Comparison of ENCODE assay signal across 8 cellular contexts in genomic region chr2:202609381-202610145, GRCh38. TPM values are rescaled to one million over a fixed set of nuclear protein-coding genes. Genes with fewer than 3 reads are reported as not detected.
DNase-seq lines count a peak whose midpoint lies in the region; ATAC-seq lines count a peak whose summit lies in the region.

No MANE protein-coding gene starts in this region.

- peaks cover 11% of the 10 kb centered on the region for H3K4me1 Mint-ChIP-seq in activated T-helper 1 cell treated with anti-CD3 and anti-CD28 coated beads, Interleukin-12 subunit alpha, Interleukin-12 subunit beta, Interleukin-2, Interleukin-4 antibody, amounts not matched to agents 30 ng/mL and 10 ng/mL and 1 ng/mL, durations not matched to agents 14 hours and 24 hours and 36 hours (ENCODE audit: low read depth)

- H3K4me3 Mint-ChIP-seq in activated T-helper 1 cell treated with anti-CD3 and anti-CD28 coated beads, Interleukin-12 subunit alpha, Interleukin-12 subunit beta, Interleukin-2, Interleukin-4 antibody, amounts not matched to agents 30 ng/mL and 10 ng/mL and 1 ng/mL, durations not matched to agents 14 hours and 24 hours and 36 hours, result no peak overlapping the region

- H3K27ac Mint-ChIP-seq in activated T-helper 1 cell treated with anti-CD3 and anti-CD28 coated beads, Interleukin-12 subunit alpha, Interleukin-12 subunit beta, Interleukin-2, Interleukin-4 antibody, amounts not matched to agents 30 ng/mL and 10 ng/mL and 1 ng/mL, durations not matched to agents 14 hours and 24 hours and 36 hours, result no peak overlapping the region

- peak overlapping the region; percentile 65 for H3K27ac ChIP-seq in caudate nucleus (ENCODE audit: low read depth, low read length)

- ATAC-seq in GM19328 (IDR thresholded peaks at IDR 0.05; ENCODE audit: unreplicated experiment), result peak; percentile 84
- peak; percentile 89 for ATAC-seq in HG03159 (IDR thresholded peaks at IDR 0.05; ENCODE audit: unreplicated experiment)

- intact Hi-C loops in activated T-helper 1 cell treated with anti-CD3 and anti-CD28 coated beads, Interleukin-12 subunit alpha, Interleukin-12 subunit beta, Interleukin-2, Interleukin-4 antibody, amounts not matched to agents 30 ng/mL and 10 ng/mL and 1 ng/mL, durations not matched to agents 14 hours and 24 hours and 36 hours (cut with micrococcal nuclease), result no loop called here

- H3K27me3 Mint-ChIP-seq in activated T-helper 1 cell treated with anti-CD3 and anti-CD28 coated beads, Interleukin-12 subunit alpha, Interleukin-12 subunit beta, Interleukin-2, Interleukin-4 antibody, amounts not matched to agents 30 ng/mL and 10 ng/mL and 1 ng/mL, durations not matched to agents 14 hours and 24 hours and 36 hours (ENCODE audit: insufficient read depth), result no peaks in the 10 kb centered on the region

- H3K9me3 Mint-ChIP-seq in activated T-helper 1 cell treated with anti-CD3 and anti-CD28 coated beads, Interleukin-12 subunit alpha, Interleukin-12 subunit beta, Interleukin-2, Interleukin-4 antibody, amounts not matched to agents 30 ng/mL and 10 ng/mL and 1 ng/mL, durations not matched to agents 14 hours and 24 hours and 36 hours, result no peaks in the 10 kb centered on the region

- peak; percentile 54 for DNase-seq in AG20443 (ENCODE audit: low spot score)
- DNase-seq in caudate nucleus (lab: John Stamatoyannopoulos, UW), result no peak
- DNase-seq in activated T-helper 1 cell treated with anti-CD3 and anti-CD28 coated beads, Interleukin-12 subunit alpha, Interleukin-12 subunit beta, Interleukin-2, Interleukin-4 antibody, amounts not matched to agents 30 ng/mL and 10 ng/mL and 1 ng/mL, durations not matched to agents 14 hours and 24 hours and 36 hours (ENCODE audit: low spot score), result no peak
- no peak for DNase-seq in NCI-H1092 treated with DMSO at 0.1 percent for 48 hours (lab: John Stamatoyannopoulos, UW)
- no peak for DNase-seq in NCI-H226
- no peak for DNase-seq in activated effector memory CD4-positive, alpha-beta T cell treated with Interleukin-2 at 50 U/mL for 16 hours

- peaks cover 1% of the 10 kb centered on the region for H3K36me3 Mint-ChIP-seq in activated T-helper 1 cell treated with anti-CD3 and anti-CD28 coated beads, Interleukin-12 subunit alpha, Interleukin-12 subunit beta, Interleukin-2, Interleukin-4 antibody, amounts not matched to agents 30 ng/mL and 10 ng/mL and 1 ng/mL, durations not matched to agents 14 hours and 24 hours and 36 hours (ENCODE audit: low read depth)

RNA-seq across cellular contexts. Expression of gene FAM117B, which starts 25.2 kb away (rescaled TPM):
- 9.3 and 9.5 TPM in 2 replicates for total RNA-seq in activated T-helper 1 cell treated with anti-CD3 and anti-CD28 coated beads, Interleukin-12 subunit alpha, Interleukin-12 subunit beta, Interleukin-2, Interleukin-4 antibody, amounts not matched to agents 30 ng/mL and 10 ng/mL and 1 ng/mL, durations not matched to agents 14 hours and 24 hours and 36 hours
